ENCODE assay signal across 1 cellular context in the genomic region with DNA sequence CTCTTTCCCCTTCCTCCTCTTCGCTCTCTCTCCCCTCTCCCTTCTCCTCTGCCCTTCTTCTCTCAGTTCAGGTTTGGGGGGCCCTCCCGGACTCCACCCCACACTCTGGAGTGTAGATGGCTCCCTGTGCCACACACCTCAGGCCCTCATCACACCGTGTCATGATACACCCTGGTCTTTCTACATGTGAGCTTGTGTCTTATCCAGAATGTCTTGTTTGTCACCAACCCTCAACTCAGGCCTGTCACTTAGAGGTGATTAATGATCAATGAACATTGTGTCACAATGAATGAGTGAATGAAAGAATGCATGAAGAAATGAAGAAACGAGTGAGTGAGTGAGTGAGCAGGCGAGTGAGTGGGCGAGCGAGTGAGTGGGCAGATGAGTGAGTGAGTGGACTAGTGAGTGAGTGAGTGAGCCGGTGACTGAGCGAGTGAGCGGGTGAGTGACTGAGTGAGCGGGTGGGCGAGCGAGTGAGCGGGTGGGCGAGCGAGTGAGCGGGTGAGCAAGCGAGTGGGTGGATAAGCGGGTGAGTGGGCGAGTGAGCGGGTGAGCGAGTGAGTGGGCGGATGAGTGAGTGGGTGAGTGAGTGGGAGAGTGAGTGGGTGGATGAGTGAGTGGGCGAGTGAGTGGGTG.
TF ChIP-seq lines count a peak whose summit lies in the region.

No MANE protein-coding gene starts in this region.

TF ChIP-seq in K562, 482 proteins besides CTCF, POLR2A, EP300 and RAD21 (continued from another document and continues in another):
- TF ChIP-seq, protein P1, sequence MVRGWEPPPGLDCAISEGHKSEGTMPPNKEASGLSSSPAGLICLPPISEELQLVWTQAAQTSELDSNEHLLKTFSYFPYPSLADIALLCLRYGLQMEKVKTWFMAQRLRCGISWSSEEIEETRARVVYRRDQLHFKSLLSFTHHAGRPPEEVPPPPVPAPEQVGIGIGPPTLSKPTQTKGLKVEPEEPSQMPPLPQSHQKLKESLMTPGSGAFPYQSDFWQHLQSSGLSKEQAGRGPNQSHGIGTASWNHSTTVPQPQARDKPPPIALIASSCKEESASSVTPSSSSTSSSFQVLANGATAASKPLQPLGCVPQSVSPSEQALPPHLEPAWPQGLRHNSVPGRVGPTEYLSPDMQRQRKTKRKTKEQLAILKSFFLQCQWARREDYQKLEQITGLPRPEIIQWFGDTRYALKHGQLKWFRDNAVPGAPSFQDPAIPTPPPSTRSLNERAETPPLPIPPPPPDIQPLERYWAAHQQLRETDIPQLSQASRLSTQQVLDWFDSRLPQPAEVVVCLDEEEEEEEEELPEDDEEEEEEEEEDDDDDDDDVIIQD (CRISPR knock-in tag; IDR thresholded peaks at IDR 0.05) = no peak
- no peak for TF ChIP-seq SREBF2 (CRISPR knock-in tag; IDR thresholded peaks at IDR 0.05)
- TF ChIP-seq TRIM24 (IDR thresholded peaks at IDR 0.05) = peak; percentile 94 to 99; a peak in 3 of 4 replicates
- TF ChIP-seq, protein P2, sequence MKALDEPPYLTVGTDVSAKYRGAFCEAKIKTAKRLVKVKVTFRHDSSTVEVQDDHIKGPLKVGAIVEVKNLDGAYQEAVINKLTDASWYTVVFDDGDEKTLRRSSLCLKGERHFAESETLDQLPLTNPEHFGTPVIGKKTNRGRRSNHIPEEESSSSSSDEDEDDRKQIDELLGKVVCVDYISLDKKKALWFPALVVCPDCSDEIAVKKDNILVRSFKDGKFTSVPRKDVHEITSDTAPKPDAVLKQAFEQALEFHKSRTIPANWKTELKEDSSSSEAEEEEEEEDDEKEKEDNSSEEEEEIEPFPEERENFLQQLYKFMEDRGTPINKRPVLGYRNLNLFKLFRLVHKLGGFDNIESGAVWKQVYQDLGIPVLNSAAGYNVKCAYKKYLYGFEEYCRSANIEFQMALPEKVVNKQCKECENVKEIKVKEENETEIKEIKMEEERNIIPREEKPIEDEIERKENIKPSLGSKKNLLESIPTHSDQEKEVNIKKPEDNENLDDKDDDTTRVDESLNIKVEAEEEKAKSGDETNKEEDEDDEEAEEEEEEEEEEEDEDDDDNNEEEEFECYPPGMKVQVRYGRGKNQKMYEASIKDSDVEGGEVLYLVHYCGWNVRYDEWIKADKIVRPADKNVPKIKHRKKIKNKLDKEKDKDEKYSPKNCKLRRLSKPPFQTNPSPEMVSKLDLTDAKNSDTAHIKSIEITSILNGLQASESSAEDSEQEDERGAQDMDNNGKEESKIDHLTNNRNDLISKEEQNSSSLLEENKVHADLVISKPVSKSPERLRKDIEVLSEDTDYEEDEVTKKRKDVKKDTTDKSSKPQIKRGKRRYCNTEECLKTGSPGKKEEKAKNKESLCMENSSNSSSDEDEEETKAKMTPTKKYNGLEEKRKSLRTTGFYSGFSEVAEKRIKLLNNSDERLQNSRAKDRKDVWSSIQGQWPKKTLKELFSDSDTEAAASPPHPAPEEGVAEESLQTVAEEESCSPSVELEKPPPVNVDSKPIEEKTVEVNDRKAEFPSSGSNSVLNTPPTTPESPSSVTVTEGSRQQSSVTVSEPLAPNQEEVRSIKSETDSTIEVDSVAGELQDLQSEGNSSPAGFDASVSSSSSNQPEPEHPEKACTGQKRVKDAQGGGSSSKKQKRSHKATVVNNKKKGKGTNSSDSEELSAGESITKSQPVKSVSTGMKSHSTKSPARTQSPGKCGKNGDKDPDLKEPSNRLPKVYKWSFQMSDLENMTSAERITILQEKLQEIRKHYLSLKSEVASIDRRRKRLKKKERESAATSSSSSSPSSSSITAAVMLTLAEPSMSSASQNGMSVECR (CRISPR knock-in tag; IDR thresholded peaks at IDR 0.05) = no peak
- TF ChIP-seq ARID1B (IDR thresholded peaks at IDR 0.05) = 0 out of 2 replicates have a peak, but pooled peaks have one; percentile 24
- TF ChIP-seq ZNF586 (CRISPR knock-in tag; conservative IDR thresholded peaks at IDR 0.05) = no peak
- no peak for TF ChIP-seq HOXB6 (CRISPR knock-in tag; IDR thresholded peaks at IDR 0.05; ENCODE audit: borderline replicate concordance)
- no peak for TF ChIP-seq KAT7 (CRISPR knock-in tag; IDR thresholded peaks at IDR 0.05; ENCODE audit: borderline replicate concordance)
- peak; percentile 93 for TF ChIP-seq MEIS2 (IDR thresholded peaks at IDR 0.05; ENCODE audit: partially characterized antibody)
- no peak for TF ChIP-seq WHSC1 (IDR thresholded peaks at IDR 0.05; ENCODE audit: low read length)
- no peak for TF ChIP-seq CTBP1 (IDR thresholded peaks at IDR 0.05; ENCODE audit: borderline replicate concordance)
- TF ChIP-seq SOX6 (IDR thresholded peaks at IDR 0.05) = no peak
- TF ChIP-seq, protein P3, sequence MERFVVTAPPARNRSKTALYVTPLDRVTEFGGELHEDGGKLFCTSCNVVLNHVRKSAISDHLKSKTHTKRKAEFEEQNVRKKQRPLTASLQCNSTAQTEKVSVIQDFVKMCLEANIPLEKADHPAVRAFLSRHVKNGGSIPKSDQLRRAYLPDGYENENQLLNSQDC (CRISPR knock-in tag; IDR thresholded peaks at IDR 0.05) = no peak
- peak; percentile 63 for TF ChIP-seq CEBPG (CRISPR knock-in tag; IDR thresholded peaks at IDR 0.05)
- no peak for TF ChIP-seq CEBPG (tag; conservative IDR thresholded peaks at IDR 0.05 in 1 of 2, IDR thresholded peaks at IDR 0.05 in 1 of 2)
- TF ChIP-seq MECOM (CRISPR knock-in tag; IDR thresholded peaks at IDR 0.05) = no peak
- TF ChIP-seq, protein P4, sequence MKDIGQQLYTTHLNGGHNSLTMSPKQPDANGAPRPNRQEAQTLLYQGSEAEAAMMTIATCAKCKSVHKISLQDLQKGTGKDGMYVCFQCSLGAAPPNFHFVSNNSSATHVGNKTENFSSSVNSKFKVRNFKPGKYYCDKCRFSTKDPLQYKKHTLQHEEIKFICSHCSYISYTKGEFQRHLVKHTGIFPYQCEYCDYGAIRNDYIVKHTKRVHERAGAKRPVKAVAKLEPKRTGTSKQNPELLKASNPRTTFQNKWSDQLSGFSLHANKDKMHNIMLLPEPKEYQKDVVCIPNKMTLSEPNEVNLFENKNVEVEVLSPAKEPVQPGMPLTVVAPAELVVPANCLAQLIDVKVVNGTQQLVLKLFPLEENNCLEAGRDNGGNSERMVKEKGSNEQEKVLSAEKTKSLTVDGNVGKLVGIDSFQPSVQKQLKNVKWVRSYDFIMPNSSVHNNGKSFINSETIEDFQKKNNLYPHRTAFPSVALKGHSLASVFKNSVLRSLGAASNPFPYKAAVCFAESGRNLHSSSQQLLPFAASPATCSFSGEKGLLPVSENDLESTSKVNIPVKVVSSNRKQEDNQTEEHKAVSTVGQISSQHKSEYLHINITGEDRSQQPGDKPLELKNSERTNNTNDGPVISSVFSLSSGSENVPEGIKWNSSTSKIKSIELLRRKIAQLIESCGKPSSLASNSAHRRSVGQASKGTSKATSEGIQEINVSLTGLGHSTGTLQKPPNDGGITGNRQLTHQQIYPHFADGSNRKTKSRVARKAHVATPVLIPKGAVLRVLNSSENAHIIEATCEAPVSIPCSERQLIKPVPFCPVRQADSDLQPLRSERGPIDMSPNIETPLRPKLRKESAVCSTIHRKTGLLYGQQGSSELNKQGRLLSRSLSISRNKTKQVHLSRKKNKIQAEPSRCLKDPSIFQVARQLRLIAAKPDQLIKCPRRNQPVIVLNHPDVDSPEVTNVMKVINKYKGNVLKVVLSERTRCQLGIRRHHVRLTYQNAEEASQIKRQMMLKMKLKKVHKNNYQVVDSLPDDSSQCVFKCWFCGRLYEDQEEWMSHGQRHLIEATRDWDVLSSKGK (CRISPR knock-in tag; IDR thresholded peaks at IDR 0.05) = no peak
- no peak for TF ChIP-seq SUPT5H (IDR thresholded peaks at IDR 0.05)
- TF ChIP-seq, protein P5, sequence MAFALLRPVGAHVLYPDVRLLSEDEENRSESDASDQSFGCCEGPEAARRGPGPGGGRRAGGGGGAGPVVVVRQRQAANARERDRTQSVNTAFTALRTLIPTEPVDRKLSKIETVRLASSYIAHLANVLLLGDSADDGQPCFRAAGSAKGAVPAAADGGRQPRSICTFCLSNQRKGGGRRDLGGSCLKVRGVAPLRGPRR (CRISPR knock-in tag; IDR thresholded peaks at IDR 0.05) = no peak
- peak in 1 of 2 experiments; percentile 53; a peak in 1 of 4 replicates for TF ChIP-seq HDAC1 (IDR thresholded peaks at IDR 0.05)
- TF ChIP-seq, protein P6, sequence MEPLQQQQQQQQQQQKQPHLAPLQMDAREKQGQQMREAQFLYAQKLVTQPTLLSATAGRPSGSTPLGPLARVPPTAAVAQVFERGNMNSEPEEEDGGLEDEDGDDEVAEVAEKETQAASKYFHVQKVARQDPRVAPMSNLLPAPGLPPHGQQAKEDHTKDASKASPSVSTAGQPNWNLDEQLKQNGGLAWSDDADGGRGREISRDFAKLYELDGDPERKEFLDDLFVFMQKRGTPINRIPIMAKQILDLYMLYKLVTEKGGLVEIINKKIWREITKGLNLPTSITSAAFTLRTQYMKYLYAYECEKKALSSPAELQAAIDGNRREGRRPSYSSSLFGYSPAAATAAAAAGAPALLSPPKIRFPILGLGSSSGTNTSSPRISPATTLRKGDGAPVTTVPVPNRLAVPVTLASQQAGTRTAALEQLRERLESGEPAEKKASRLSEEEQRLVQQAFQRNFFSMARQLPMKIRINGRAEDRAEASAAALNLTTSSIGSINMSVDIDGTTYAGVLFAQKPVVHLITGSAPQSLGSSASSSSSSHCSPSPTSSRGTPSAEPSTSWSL (CRISPR knock-in tag; IDR thresholded peaks at IDR 0.05; ENCODE audit: borderline replicate concordance) = no peak
- no peak for TF ChIP-seq ZNF644 (tag; IDR thresholded peaks at IDR 0.05; ENCODE audit: low read depth)
- TF ChIP-seq CBX1 (IDR thresholded peaks at IDR 0.05; ENCODE audit: low read depth) = no peak
- TF ChIP-seq, protein P7, sequence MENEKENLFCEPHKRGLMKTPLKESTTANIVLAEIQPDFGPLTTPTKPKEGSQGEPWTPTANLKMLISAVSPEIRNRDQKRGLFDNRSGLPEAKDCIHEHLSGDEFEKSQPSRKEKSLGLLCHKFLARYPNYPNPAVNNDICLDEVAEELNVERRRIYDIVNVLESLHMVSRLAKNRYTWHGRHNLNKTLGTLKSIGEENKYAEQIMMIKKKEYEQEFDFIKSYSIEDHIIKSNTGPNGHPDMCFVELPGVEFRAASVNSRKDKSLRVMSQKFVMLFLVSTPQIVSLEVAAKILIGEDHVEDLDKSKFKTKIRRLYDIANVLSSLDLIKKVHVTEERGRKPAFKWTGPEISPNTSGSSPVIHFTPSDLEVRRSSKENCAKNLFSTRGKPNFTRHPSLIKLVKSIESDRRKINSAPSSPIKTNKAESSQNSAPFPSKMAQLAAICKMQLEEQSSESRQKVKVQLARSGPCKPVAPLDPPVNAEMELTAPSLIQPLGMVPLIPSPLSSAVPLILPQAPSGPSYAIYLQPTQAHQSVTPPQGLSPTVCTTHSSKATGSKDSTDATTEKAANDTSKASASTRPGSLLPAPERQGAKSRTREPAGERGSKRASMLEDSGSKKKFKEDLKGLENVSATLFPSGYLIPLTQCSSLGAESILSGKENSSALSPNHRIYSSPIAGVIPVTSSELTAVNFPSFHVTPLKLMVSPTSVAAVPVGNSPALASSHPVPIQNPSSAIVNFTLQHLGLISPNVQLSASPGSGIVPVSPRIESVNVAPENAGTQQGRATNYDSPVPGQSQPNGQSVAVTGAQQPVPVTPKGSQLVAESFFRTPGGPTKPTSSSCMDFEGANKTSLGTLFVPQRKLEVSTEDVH (IDR thresholded peaks at IDR 0.05; ENCODE audit: low read depth, partially characterized antibody) = no peak
- TF ChIP-seq TEAD4 (IDR thresholded peaks at IDR 0.05; ENCODE audit: low read length) = peak; percentile 81
- no peak for TF ChIP-seq TEAD4 (CRISPR knock-in tag; IDR thresholded peaks at IDR 0.05; ENCODE audit: borderline replicate concordance)
- no peak for TF ChIP-seq ZNF133 (CRISPR knock-in tag; IDR thresholded peaks at IDR 0.05)
- TF ChIP-seq ERF (CRISPR knock-in tag; IDR thresholded peaks at IDR 0.05) = no peak
- TF ChIP-seq ZNF77 (CRISPR knock-in tag; IDR thresholded peaks at IDR 0.05) = no peak
- TF ChIP-seq NFIC (IDR thresholded peaks at IDR 0.05) = 0 out of 2 replicates have a peak, but pooled peaks have one; percentile 25
- no peak for TF ChIP-seq ZEB2 (IDR thresholded peaks at IDR 0.05)
- no peak for TF ChIP-seq RCOR1 (IDR thresholded peaks at IDR 0.05; ENCODE audit: borderline replicate concordance in 1 of 2, low read depth in 2 of 2, low read length in 2 of 2)
- TF ChIP-seq, protein P8, sequence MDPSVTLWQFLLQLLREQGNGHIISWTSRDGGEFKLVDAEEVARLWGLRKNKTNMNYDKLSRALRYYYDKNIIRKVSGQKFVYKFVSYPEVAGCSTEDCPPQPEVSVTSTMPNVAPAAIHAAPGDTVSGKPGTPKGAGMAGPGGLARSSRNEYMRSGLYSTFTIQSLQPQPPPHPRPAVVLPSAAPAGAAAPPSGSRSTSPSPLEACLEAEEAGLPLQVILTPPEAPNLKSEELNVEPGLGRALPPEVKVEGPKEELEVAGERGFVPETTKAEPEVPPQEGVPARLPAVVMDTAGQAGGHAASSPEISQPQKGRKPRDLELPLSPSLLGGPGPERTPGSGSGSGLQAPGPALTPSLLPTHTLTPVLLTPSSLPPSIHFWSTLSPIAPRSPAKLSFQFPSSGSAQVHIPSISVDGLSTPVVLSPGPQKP (CRISPR knock-in tag; IDR thresholded peaks at IDR 0.05) = no peak
- TF ChIP-seq PHF20 (IDR thresholded peaks at IDR 0.05; ENCODE audit: partially characterized antibody) = no peak
- TF ChIP-seq MTA1 (IDR thresholded peaks at IDR 0.05; ENCODE audit: borderline replicate concordance) = peak; percentile 37; the same call in 1 of the 2 replicates
- TF ChIP-seq, protein P9, sequence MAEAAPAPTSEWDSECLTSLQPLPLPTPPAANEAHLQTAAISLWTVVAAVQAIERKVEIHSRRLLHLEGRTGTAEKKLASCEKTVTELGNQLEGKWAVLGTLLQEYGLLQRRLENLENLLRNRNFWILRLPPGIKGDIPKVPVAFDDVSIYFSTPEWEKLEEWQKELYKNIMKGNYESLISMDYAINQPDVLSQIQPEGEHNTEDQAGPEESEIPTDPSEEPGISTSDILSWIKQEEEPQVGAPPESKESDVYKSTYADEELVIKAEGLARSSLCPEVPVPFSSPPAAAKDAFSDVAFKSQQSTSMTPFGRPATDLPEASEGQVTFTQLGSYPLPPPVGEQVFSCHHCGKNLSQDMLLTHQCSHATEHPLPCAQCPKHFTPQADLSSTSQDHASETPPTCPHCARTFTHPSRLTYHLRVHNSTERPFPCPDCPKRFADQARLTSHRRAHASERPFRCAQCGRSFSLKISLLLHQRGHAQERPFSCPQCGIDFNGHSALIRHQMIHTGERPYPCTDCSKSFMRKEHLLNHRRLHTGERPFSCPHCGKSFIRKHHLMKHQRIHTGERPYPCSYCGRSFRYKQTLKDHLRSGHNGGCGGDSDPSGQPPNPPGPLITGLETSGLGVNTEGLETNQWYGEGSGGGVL (CRISPR knock-in tag; IDR thresholded peaks at IDR 0.05) = no peak
- TF ChIP-seq, protein P10, sequence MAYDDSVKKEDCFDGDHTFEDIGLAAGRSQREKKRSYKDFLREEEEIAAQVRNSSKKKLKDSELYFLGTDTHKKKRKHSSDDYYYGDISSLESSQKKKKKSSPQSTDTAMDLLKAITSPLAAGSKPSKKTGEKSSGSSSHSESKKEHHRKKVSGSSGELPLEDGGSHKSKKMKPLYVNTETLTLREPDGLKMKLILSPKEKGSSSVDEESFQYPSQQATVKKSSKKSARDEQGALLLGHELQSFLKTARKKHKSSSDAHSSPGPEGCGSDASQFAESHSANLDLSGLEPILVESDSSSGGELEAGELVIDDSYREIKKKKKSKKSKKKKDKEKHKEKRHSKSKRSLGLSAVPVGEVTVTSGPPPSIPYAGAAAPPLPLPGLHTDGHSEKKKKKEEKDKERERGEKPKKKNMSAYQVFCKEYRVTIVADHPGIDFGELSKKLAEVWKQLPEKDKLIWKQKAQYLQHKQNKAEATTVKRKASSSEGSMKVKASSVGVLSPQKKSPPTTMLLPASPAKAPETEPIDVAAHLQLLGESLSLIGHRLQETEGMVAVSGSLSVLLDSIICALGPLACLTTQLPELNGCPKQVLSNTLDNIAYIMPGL (CRISPR knock-in tag; IDR thresholded peaks at IDR 0.05) = no peak
- no peak for TF ChIP-seq MTA3 (IDR thresholded peaks at IDR 0.05; ENCODE audit: borderline replicate concordance)
- TF ChIP-seq GATAD2A (IDR thresholded peaks at IDR 0.05) = peak; percentile 49; the same call in 1 of the 2 replicates
- peak; percentile 42; the same call in 1 of the 2 replicates for TF ChIP-seq LEF1 (IDR thresholded peaks at IDR 0.05)
- TF ChIP-seq ZNF696 (CRISPR knock-in tag; conservative IDR thresholded peaks at IDR 0.05) = no peak
